1 cellular context compared by ENCODE assay signal in genomic region chr19:7947939-7948338, GRCh38.
TF ChIP-seq lines count a peak whose summit lies in the region.

No MANE protein-coding gene starts in this region.

TF ChIP-seq in K562, 482 proteins besides CTCF, POLR2A, EP300 and RAD21:
- TF ChIP-seq NFE2L1 (tag; IDR thresholded peaks at IDR 0.05; ENCODE audit: borderline replicate concordance, low read depth) (no peak), ATF3 (IDR thresholded peaks at IDR 0.05) (0 out of 2 replicates have a peak, but pooled peaks have one; percentile 18), ATF3 (CRISPR knock-in tag; conservative IDR thresholded peaks at IDR 0.05) (no peak), TAF9B (IDR thresholded peaks at IDR 0.05; ENCODE audit: partially characterized antibody) (no peak)
